Comparison of ENCODE assay signal across 8 cellular contexts in the genomic region with DNA sequence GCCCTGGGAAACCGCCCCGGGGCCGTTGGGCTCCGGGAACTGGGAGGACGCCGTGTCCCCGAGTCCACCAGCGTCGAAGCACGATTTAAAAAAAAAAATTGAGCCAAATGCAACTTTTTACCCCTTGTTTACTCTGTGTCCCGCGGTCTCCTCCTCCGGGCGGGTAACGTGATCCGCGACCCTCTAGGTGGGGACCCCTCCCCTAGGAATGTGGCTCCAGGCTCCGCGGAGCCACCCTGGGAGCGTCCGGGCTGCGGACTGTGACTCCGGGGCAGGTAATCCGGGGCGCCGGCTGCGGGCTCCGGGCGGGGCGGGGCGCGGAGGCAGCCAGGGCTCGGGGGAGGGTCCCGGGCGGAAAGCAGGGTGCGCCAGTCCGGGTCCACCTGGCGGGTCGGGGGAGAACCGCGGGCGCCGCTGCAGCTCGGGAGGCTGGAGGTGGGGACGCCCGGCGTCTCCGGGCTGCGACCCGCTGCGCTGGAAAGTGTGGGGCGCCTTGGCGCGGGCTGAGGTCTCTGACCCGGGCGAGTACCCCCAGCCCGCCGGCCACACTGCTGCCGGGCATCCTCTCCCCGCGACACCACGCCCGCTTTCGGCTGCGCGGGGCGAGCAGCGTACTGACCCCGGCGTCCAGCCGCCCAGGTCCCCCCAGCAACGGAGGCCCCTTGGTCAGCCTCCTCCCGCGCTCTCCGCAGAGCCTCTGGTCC. TPM values are rescaled to one million over a fixed set of nuclear protein-coding genes. Genes with fewer than 3 reads are reported as not detected.
A peak's percentile ranks its signal among the peaks of the same experiment; 100 is the strongest.
DNase-seq lines count a peak whose midpoint lies in the region; ATAC-seq, FAIRE-seq and TF ChIP-seq lines count a peak whose summit lies in the region.

No MANE protein-coding gene starts in this region.

- H3K4me3 ChIP-seq in bronchial epithelial cell (ENCODE audit: low read depth, low read length), result peak overlapping the region; percentile 50

- no peak for TF ChIP-seq CTCF in bronchial epithelial cell (IDR thresholded peaks at IDR 0.05; ENCODE audit: insufficient read depth, low read length, severe bottlenecking)

- peak; percentile 41 for DNase-seq in stimulated activated CD4-positive, alpha-beta T cell treated with anti-CD3 and anti-CD28 coated beads, Interleukin-12 subunit alpha, Interleukin-12 subunit beta, amount 100 ng/mL, for 4 hours
- no peak for DNase-seq in stimulated activated CD4-positive, alpha-beta T cell treated with anti-CD3 and anti-CD28 coated beads, Interleukin-2, amount 100 ng/mL, for 48 hours
- DNase-seq in T-helper 9 cell (peak; percentile 52), bronchial epithelial cell (ENCODE audit: low read depth) (no peak), kidney tubule cell (ENCODE audit: low spot score) (peak; percentile 30)
- DNase-seq in stimulated activated CD4-positive, alpha-beta T cell treated with anti-CD3 and anti-CD28 coated beads, Interleukin-4, amount 100 ng/mL, for 24 hours, result peak; percentile 40

- no peak for ATAC-seq in HG03565 (IDR thresholded peaks at IDR 0.05; ENCODE audit: unreplicated experiment)
- no peak for ATAC-seq in HG03469 (IDR thresholded peaks at IDR 0.05; ENCODE audit: unreplicated experiment)

- FAIRE-seq in bronchial epithelial cell (lab: Jason Lieb, UNC), result no peak

- no peaks in the 10 kb centered on the region for H3K27me3 ChIP-seq in bronchial epithelial cell (ENCODE audit: control insufficient read depth, insufficient read depth, low read length)

- H3K36me3 ChIP-seq in bronchial epithelial cell (ENCODE audit: control insufficient read depth, insufficient read depth, low read length), result no peaks in the 10 kb centered on the region

RNA-seq across cellular contexts. Expression of a gene that starts 0.8 kb away (rescaled TPM):
- total RNA-seq in bronchial epithelial cell, result 35.7 and 51.1 TPM in 2 replicates

Comparison
In these comparisons a context has a peak if more than half of its experiments do, and no peak if none do; other contexts are left out.
1. DNase-seq: peak in stimulated activated CD4-positive, alpha-beta T cell treated with anti-CD3 and anti-CD28 coated beads, Interleukin-12 subunit alpha, Interleukin-12 subunit beta, amount 100 ng/mL, for 4 hours (single experiment), T-helper 9 cell (single experiment), kidney tubule cell (single experiment) and stimulated activated CD4-positive, alpha-beta T cell treated with anti-CD3 and anti-CD28 coated beads, Interleukin-4, amount 100 ng/mL, for 24 hours (single experiment); none in stimulated activated CD4-positive, alpha-beta T cell treated with anti-CD3 and anti-CD28 coated beads, Interleukin-2, amount 100 ng/mL, for 48 hours (0 of 2) and bronchial epithelial cell (single experiment).